ENCODE assay signal across 1 cellular context in the genomic region with DNA sequence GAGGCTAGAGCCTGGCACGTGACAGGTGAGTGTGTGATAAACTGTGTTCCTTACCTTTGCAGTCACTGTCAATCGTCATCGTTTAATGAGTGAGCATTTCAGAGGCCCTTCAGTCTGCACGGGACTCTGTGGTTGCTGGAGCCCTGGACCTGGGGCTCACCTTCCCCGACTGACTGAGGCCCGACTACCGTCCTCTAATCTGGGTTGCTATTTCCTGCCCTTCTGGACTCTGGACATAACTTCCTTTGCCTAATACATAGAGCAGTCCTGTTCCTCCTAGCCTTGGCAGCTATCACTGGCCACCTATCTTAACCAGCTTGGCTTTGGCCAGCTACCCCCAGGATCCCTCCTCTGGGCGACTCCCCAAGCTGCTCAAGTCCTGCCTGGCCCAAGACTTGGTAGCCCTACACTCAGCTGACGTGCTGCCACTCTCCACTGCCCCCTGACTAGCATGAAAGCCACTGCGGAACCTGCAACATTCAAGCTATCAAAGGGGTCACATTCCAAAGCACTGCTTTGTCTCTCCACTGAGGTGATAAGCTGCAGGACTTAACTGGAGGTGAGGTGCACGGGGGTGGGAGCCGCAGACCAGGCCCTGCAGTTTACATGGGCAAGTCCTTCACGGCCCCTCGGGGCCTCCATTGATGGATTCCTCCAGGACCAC.
TF ChIP-seq lines count a peak whose summit lies in the region.

No MANE protein-coding gene starts in this region.

TF ChIP-seq in HepG2, 621 proteins besides CTCF, POLR2A, EP300 and RAD21 (continued from another document and continues in another):
- TF ChIP-seq, protein P1, sequence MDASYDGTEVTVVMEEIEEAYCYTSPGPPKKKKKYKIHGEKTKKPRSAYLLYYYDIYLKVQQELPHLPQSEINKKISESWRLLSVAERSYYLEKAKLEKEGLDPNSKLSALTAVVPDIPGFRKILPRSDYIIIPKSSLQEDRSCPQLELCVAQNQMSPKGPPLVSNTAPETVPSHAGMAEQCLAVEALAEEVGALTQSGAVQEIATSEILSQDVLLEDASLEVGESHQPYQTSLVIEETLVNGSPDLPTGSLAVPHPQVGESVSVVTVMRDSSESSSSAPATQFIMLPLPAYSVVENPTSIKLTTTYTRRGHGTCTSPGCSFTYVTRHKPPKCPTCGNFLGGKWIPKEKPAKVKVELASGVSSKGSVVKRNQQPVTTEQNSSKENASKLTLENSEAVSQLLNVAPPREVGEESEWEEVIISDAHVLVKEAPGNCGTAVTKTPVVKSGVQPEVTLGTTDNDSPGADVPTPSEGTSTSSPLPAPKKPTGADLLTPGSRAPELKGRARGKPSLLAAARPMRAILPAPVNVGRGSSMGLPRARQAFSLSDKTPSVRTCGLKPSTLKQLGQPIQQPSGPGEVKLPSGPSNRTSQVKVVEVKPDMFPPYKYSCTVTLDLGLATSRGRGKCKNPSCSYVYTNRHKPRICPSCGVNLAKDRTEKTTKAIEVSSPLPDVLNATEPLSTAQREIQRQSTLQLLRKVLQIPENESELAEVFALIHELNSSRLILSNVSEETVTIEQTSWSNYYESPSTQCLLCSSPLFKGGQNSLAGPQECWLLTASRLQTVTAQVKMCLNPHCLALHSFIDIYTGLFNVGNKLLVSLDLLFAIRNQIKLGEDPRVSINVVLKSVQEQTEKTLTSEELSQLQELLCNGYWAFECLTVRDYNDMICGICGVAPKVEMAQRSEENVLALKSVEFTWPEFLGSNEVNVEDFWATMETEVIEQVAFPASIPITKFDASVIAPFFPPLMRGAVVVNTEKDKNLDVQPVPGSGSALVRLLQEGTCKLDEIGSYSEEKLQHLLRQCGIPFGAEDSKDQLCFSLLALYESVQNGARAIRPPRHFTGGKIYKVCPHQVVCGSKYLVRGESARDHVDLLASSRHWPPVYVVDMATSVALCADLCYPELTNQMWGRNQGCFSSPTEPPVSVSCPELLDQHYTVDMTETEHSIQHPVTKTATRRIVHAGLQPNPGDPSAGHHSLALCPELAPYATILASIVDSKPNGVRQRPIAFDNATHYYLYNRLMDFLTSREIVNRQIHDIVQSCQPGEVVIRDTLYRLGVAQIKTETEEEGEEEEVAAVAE (CRISPR knock-in tag; IDR thresholded peaks at IDR 0.05; ENCODE audit: borderline replicate concordance) = peak; percentile 69; the same call in 1 of the 2 replicates
- TF ChIP-seq, protein P2, sequence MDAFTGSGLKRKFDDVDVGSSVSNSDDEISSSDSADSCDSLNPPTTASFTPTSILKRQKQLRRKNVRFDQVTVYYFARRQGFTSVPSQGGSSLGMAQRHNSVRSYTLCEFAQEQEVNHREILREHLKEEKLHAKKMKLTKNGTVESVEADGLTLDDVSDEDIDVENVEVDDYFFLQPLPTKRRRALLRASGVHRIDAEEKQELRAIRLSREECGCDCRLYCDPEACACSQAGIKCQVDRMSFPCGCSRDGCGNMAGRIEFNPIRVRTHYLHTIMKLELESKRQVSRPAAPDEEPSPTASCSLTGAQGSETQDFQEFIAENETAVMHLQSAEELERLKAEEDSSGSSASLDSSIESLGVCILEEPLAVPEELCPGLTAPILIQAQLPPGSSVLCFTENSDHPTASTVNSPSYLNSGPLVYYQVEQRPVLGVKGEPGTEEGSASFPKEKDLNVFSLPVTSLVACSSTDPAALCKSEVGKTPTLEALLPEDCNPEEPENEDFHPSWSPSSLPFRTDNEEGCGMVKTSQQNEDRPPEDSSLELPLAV (CRISPR knock-in tag; conservative IDR thresholded peaks at IDR 0.05; ENCODE audit: low read depth) = no peak
- TF ChIP-seq MAFF (IDR thresholded peaks at IDR 0.05; ENCODE audit: low read depth, low read length) (no peak), PAWR (CRISPR knock-in tag; IDR thresholded peaks at IDR 0.05; ENCODE audit: borderline replicate concordance) (no peak), FLYWCH1 (CRISPR knock-in tag; IDR thresholded peaks at IDR 0.05) (no peak), HDAC1 (CRISPR knock-in tag; IDR thresholded peaks at IDR 0.05) (peak; percentile 86), SMAD1 (CRISPR knock-in tag; IDR thresholded peaks at IDR 0.05; ENCODE audit: borderline replicate concordance, low read depth) (no peak), ZNF619 (CRISPR knock-in tag; IDR thresholded peaks at IDR 0.05) (peak; percentile 72; the same call in 1 of the 2 replicates), ZSCAN29 (CRISPR knock-in tag; conservative IDR thresholded peaks at IDR 0.05) (0 out of 2 replicates have a peak, but pooled peaks have one; percentile 46), ARID2 (CRISPR knock-in tag; IDR thresholded peaks at IDR 0.05; ENCODE audit: borderline replicate concordance) (peak; percentile 88; the same call in 1 of the 2 replicates), SYNCRIP (IDR thresholded peaks at IDR 0.05; ENCODE audit: insufficient read depth, low read depth, low read length) (no peak), RFXAP (CRISPR knock-in tag; IDR thresholded peaks at IDR 0.05; ENCODE audit: borderline replicate concordance) (0 out of 2 replicates have a peak, but pooled peaks have one; percentile 49), GZF1 (CRISPR knock-in tag; IDR thresholded peaks at IDR 0.05) (no peak), BRCA1 (CRISPR knock-in tag; IDR thresholded peaks at IDR 0.05) (no peak), ZNF615 (CRISPR knock-in tag; IDR thresholded peaks at IDR 0.05; ENCODE audit: borderline replicate concordance) (no peak), ZNF296 (CRISPR knock-in tag; conservative IDR thresholded peaks at IDR 0.05) (no peak), KLF16 (CRISPR knock-in tag; IDR thresholded peaks at IDR 0.05) (peak in 1 of 2 experiments; percentile 61; a peak in 1 of 4 replicates), CREB1 (IDR thresholded peaks at IDR 0.05) (0 out of 2 replicates have a peak, but pooled peaks have one; percentile 33), CREB1 (CRISPR knock-in tag; IDR thresholded peaks at IDR 0.05) (no peak), FOXM1 (CRISPR knock-in tag; IDR thresholded peaks at IDR 0.05) (no peak), ZNF33B (CRISPR knock-in tag; IDR thresholded peaks at IDR 0.05) (no peak), RFX3 (CRISPR knock-in tag; IDR thresholded peaks at IDR 0.05) (no peak), ZNF879 (CRISPR knock-in tag; IDR thresholded peaks at IDR 0.05) (no peak), ASH2L (IDR thresholded peaks at IDR 0.05; ENCODE audit: insufficient read length, low read depth, low read length) (peak; percentile 80), ZMYM3 (CRISPR knock-in tag; IDR thresholded peaks at IDR 0.05) (peak; percentile 61; the same call in 1 of the 2 replicates), GTF2F1 (IDR thresholded peaks at IDR 0.05; ENCODE audit: low read length) (no peak), KLF6 (CRISPR knock-in tag; IDR thresholded peaks at IDR 0.05) (no peak), ZNF224 (CRISPR knock-in tag; IDR thresholded peaks at IDR 0.05) (no peak), ZNF510 (CRISPR knock-in tag; IDR thresholded peaks at IDR 0.05; ENCODE audit: low read depth) (peak; percentile 90)
- TF ChIP-seq, protein P3, sequence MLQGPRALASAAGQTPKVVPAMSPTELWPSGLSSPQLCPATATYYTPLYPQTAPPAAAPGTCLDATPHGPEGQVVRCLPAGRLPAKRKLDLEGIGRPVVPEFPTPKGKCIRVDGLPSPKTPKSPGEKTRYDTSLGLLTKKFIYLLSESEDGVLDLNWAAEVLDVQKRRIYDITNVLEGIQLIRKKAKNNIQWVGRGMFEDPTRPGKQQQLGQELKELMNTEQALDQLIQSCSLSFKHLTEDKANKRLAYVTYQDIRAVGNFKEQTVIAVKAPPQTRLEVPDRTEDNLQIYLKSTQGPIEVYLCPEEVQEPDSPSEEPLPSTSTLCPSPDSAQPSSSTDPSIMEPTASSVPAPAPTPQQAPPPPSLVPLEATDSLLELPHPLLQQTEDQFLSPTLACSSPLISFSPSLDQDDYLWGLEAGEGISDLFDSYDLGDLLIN (CRISPR knock-in tag; IDR thresholded peaks at IDR 0.05; ENCODE audit: borderline replicate concordance) = no peak
- TF ChIP-seq, protein P4, sequence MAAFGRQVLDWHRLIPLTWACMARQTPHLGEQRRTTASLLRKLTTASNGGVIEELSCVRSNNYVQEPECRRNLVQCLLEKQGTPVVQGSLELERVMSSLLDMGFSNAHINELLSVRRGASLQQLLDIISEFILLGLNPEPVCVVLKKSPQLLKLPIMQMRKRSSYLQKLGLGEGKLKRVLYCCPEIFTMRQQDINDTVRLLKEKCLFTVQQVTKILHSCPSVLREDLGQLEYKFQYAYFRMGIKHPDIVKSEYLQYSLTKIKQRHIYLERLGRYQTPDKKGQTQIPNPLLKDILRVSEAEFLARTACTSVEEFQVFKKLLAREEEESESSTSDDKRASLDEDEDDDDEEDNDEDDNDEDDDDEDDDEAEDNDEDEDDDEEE (CRISPR knock-in tag; IDR thresholded peaks at IDR 0.05) = peak; percentile 78; the same call in 1 of the 2 replicates
- TF ChIP-seq, protein P5, sequence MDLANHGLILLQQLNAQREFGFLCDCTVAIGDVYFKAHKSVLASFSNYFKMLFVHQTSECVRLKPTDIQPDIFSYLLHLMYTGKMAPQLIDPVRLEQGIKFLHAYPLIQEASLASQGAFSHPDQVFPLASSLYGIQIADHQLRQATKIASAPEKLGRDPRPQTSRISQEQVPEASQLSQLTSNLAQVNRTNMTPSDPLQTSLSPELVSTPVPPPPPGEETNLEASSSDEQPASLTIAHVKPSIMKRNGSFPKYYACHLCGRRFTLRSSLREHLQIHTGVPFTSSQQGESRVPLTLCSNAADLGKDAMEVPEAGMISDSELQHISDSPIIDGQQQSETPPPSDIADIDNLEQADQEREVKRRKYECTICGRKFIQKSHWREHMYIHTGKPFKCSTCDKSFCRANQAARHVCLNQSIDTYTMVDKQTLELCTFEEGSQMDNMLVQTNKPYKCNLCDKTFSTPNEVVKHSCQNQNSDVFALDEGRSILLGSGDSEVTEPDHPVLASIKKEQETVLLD (CRISPR knock-in tag; IDR thresholded peaks at IDR 0.05; ENCODE audit: low read depth) = no peak
- TF ChIP-seq, protein P6, sequence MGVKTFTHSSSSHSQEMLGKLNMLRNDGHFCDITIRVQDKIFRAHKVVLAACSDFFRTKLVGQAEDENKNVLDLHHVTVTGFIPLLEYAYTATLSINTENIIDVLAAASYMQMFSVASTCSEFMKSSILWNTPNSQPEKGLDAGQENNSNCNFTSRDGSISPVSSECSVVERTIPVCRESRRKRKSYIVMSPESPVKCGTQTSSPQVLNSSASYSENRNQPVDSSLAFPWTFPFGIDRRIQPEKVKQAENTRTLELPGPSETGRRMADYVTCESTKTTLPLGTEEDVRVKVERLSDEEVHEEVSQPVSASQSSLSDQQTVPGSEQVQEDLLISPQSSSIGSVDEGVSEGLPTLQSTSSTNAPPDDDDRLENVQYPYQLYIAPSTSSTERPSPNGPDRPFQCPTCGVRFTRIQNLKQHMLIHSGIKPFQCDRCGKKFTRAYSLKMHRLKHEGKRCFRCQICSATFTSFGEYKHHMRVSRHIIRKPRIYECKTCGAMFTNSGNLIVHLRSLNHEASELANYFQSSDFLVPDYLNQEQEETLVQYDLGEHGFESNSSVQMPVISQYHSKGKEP (CRISPR knock-in tag; IDR thresholded peaks at IDR 0.05) = no peak
- TF ChIP-seq, protein P7, sequence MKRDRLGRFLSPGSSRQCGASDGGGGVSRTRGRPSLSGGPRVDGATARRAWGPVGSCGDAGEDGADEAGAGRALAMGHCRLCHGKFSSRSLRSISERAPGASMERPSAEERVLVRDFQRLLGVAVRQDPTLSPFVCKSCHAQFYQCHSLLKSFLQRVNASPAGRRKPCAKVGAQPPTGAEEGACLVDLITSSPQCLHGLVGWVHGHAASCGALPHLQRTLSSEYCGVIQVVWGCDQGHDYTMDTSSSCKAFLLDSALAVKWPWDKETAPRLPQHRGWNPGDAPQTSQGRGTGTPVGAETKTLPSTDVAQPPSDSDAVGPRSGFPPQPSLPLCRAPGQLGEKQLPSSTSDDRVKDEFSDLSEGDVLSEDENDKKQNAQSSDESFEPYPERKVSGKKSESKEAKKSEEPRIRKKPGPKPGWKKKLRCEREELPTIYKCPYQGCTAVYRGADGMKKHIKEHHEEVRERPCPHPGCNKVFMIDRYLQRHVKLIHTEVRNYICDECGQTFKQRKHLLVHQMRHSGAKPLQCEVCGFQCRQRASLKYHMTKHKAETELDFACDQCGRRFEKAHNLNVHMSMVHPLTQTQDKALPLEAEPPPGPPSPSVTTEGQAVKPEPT (CRISPR knock-in tag; IDR thresholded peaks at IDR 0.05; ENCODE audit: low read depth) = peak; percentile 84
- TF ChIP-seq, protein P8, sequence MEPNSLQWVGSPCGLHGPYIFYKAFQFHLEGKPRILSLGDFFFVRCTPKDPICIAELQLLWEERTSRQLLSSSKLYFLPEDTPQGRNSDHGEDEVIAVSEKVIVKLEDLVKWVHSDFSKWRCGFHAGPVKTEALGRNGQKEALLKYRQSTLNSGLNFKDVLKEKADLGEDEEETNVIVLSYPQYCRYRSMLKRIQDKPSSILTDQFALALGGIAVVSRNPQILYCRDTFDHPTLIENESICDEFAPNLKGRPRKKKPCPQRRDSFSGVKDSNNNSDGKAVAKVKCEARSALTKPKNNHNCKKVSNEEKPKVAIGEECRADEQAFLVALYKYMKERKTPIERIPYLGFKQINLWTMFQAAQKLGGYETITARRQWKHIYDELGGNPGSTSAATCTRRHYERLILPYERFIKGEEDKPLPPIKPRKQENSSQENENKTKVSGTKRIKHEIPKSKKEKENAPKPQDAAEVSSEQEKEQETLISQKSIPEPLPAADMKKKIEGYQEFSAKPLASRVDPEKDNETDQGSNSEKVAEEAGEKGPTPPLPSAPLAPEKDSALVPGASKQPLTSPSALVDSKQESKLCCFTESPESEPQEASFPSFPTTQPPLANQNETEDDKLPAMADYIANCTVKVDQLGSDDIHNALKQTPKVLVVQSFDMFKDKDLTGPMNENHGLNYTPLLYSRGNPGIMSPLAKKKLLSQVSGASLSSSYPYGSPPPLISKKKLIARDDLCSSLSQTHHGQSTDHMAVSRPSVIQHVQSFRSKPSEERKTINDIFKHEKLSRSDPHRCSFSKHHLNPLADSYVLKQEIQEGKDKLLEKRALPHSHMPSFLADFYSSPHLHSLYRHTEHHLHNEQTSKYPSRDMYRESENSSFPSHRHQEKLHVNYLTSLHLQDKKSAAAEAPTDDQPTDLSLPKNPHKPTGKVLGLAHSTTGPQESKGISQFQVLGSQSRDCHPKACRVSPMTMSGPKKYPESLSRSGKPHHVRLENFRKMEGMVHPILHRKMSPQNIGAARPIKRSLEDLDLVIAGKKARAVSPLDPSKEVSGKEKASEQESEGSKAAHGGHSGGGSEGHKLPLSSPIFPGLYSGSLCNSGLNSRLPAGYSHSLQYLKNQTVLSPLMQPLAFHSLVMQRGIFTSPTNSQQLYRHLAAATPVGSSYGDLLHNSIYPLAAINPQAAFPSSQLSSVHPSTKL (CRISPR knock-in tag; IDR thresholded peaks at IDR 0.05) = peak; percentile 85
- TF ChIP-seq, protein P9, sequence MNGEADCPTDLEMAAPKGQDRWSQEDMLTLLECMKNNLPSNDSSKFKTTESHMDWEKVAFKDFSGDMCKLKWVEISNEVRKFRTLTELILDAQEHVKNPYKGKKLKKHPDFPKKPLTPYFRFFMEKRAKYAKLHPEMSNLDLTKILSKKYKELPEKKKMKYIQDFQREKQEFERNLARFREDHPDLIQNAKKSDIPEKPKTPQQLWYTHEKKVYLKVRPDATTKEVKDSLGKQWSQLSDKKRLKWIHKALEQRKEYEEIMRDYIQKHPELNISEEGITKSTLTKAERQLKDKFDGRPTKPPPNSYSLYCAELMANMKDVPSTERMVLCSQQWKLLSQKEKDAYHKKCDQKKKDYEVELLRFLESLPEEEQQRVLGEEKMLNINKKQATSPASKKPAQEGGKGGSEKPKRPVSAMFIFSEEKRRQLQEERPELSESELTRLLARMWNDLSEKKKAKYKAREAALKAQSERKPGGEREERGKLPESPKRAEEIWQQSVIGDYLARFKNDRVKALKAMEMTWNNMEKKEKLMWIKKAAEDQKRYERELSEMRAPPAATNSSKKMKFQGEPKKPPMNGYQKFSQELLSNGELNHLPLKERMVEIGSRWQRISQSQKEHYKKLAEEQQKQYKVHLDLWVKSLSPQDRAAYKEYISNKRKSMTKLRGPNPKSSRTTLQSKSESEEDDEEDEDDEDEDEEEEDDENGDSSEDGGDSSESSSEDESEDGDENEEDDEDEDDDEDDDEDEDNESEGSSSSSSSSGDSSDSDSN (CRISPR knock-in tag; IDR thresholded peaks at IDR 0.05) = peak; percentile 87
